Comparison of ENCODE assay signal across 18 cellular contexts in the genomic region with DNA sequence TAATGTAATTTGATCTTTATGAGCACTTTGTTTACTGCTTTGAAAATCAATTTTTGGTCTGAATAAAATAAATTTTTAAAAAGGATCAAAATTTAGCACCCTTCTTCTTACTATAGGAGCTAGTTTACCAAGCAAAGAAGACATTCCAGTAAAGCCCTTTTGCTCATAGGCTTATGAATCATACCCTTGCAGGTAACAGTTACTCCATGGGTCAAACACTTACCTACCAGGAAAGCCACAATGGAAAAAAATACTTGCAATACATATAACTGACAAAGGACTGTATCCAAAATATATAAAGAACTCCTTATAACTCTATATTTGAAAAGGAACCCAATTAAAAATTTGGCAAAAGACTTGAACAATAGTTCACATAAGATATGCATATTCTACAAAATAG.
A peak's percentile ranks its signal among the peaks of the same experiment; 100 is the strongest.
DNase-seq lines count a peak whose midpoint lies in the region; ATAC-seq and TF ChIP-seq lines count a peak whose summit lies in the region.
"Had no signal": no experiment of that assay in that cellular context is flagged by ENCODE, and none has a peak within 500 bp of the region (broad histone marks: within the 10 kb centered on the region; RNA-seq: fewer than 3 reads in every experiment).

No MANE protein-coding gene starts in this region.

- H3K36me3 Mint-ChIP-seq in activated T-cell treated with anti-CD3 and anti-CD28 coated beads, Interleukin-2, amount 50 U/mL, for 24 hours (ENCODE audit: low read depth), result peaks cover 10% of the 10 kb centered on the region

- H3K36me3 ChIP-seq in SJSA1, result no peaks in the 10 kb centered on the region
- H3K36me3 ChIP-seq: upper lobe of left lung had no signal

- DNase-seq in activated T-cell treated with anti-CD3 and anti-CD28 coated beads, Interleukin-2, amount 50 U/mL, for 24 hours, result no peak
- DNase-seq in activated T-cell treated with anti-CD3 and anti-CD28 coated beads for 4 hours (no peak), SJSA1 (ENCODE audit: low read depth in 1 of 2, low spot score in 2 of 2) (no peak), fibroblast of mammary gland (ENCODE audit: low read depth) (peak; percentile 5), GM19240 (ENCODE audit: insufficient read length, low spot score) (no peak), NCI-H2029 treated with DMSO at 0.1 percent for 48 hours (lab: John Stamatoyannopoulos, UW) (no peak), DMS153 (lab: John Stamatoyannopoulos, UW) (no peak)
- no peak for DNase-seq in stimulated activated naive CD8-positive, alpha-beta T cell treated with anti-CD3 and anti-CD28 coated beads, Interleukin-15, amount 100 ng/mL, for 72 hours
- DNase-seq: activated CD4-positive, alpha-beta T cell treated with anti-CD3 and anti-CD28 coated beads for 1 hour; activated gamma-delta T cell treated with Interleukin-2 at 50 U/mL for 16 hours; islet precursor cell; midbrain; NCI-H1694 treated with DMSO at 0.1 percent for 48 hours; NCI-H510A; SHP77 treated with DMSO at 0.1 percent for 48 hours; stimulated activated naive CD4-positive, alpha-beta T cell treated with Interleukin-2 at 50 U/mL for 16 hours; upper lobe of left lung had no signal

- peaks cover 16% of the 10 kb centered on the region for H3K4me1 ChIP-seq in SJSA1 (replicated peaks)
- H3K4me1 ChIP-seq: upper lobe of left lung had no signal

- H3K9me3 ChIP-seq in SJSA1 (replicated peaks), result no peaks in the 10 kb centered on the region

- H3K4me3 Mint-ChIP-seq in activated T-cell treated with anti-CD3 and anti-CD28 coated beads, Interleukin-2, amount 50 U/mL, for 24 hours, result no peak overlapping the region
- H3K4me3 Mint-ChIP-seq in stimulated activated naive CD8-positive, alpha-beta T cell treated with anti-CD3 and anti-CD28 coated beads, Interleukin-15, amount 100 ng/mL, for 72 hours, result no peak overlapping the region

- peaks cover 4% of the 10 kb centered on the region for H3K9me3 Mint-ChIP-seq in activated T-cell treated with anti-CD3 and anti-CD28 coated beads, Interleukin-2, amount 50 U/mL, for 24 hours
- H3K9me3 Mint-ChIP-seq in stimulated activated naive CD8-positive, alpha-beta T cell treated with anti-CD3 and anti-CD28 coated beads, Interleukin-15, amount 100 ng/mL, for 72 hours, result peaks cover 7 to 11% of the 10 kb centered on the region in 2 donors

- TF ChIP-seq CTCF in fibroblast of mammary gland (conservative IDR thresholded peaks at IDR 0.05; ENCODE audit: control insufficient read depth, insufficient read depth, low read depth, low read length), result no peak

- H3K27ac Mint-ChIP-seq in activated T-cell treated with anti-CD3 and anti-CD28 coated beads, Interleukin-2, amount 50 U/mL, for 24 hours, result peak overlapping the region; percentile 44
- H3K27ac Mint-ChIP-seq in stimulated activated naive CD8-positive, alpha-beta T cell treated with anti-CD3 and anti-CD28 coated beads, Interleukin-15, amount 100 ng/mL, for 72 hours, result no peak overlapping the region

- peak overlapping the region; percentile 13 for H3K27ac ChIP-seq in SJSA1
- H3K27ac ChIP-seq: C4-2B, upper lobe of left lung had no signal

- peak; percentile 12 for ATAC-seq in stimulated activated naive CD8-positive, alpha-beta T cell treated with anti-CD3 and anti-CD28 coated beads, Interleukin-15, amount 100 ng/mL, for 72 hours

- H3K27me3 Mint-ChIP-seq in activated T-cell treated with anti-CD3 and anti-CD28 coated beads, Interleukin-2, amount 50 U/mL, for 24 hours, result no peaks in the 10 kb centered on the region
- no peaks in the 10 kb centered on the region for H3K27me3 Mint-ChIP-seq in stimulated activated naive CD8-positive, alpha-beta T cell treated with anti-CD3 and anti-CD28 coated beads, Interleukin-15, amount 100 ng/mL, for 72 hours

- peaks cover 13% of the 10 kb centered on the region for H3K4me1 Mint-ChIP-seq in activated T-cell treated with anti-CD3 and anti-CD28 coated beads, Interleukin-2, amount 50 U/mL, for 24 hours (ENCODE audit: low read depth)
- H3K4me1 Mint-ChIP-seq in stimulated activated naive CD8-positive, alpha-beta T cell treated with anti-CD3 and anti-CD28 coated beads, Interleukin-15, amount 100 ng/mL, for 72 hours, result peaks cover 5% of the 10 kb centered on the region

- no peak overlapping the region for H3K4me3 ChIP-seq in SJSA1
- H3K4me3 ChIP-seq in fibroblast of mammary gland (ENCODE audit: control insufficient read depth, low read depth, low read length), result no peak overlapping the region
- H3K4me3 ChIP-seq: upper lobe of left lung had no signal

- H3K27me3 ChIP-seq in SJSA1 (replicated peaks), result no peaks in the 10 kb centered on the region
- H3K27me3 ChIP-seq: upper lobe of left lung had no signal
